Comparison of ENCODE assay signal across 8 cellular contexts in the genomic region with DNA sequence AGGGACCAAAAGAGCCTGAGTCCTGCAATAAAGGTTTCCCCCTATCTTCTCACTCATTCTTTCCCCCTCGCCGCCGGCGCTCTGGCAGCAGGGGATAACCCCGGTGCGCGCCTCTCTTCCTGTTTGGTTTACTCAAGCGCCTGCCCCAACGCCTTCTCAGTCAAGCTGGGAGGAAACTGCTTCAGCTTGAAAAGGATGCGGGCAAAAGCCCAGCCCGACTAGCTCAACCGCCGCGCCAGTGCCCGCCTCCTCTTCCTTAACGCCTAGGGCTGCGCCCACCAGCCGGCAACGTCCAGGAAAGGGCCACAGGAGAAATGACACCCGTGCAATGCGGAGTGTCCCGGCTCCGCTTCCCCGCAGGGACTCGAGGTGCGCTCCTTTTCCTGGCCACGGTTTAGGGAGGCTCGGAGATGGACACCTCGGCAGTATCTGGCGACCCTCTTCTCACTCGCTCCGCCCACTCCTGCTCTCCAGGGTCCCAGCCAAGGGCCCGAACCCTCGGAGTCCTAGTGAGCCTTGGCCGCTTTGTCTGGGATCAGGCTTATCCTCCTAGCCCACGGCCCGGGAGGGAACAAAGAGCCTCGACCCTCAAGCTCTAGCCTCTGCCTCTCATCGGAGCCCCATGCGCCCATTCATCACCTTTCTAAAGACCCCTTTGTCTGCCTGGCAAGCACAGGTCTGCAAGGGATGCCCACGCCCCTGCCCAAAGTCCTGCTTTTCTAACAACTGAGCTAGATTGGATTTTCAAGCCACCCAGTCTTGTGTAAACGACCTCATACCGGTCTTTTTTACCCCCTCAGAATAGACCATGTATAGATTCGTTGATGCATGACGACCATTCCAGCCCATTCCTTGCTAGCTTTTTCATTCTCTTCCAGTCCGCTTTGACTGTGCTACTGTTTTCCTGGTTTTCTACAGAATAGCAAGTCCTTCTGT. TPM values are rescaled to one million over a fixed set of nuclear protein-coding genes. Genes with fewer than 3 reads are reported as not detected.
A peak's percentile ranks its signal among the peaks of the same experiment; 100 is the strongest.
DNase-seq lines count a peak whose midpoint lies in the region; ATAC-seq and TF ChIP-seq lines count a peak whose summit lies in the region.

No MANE protein-coding gene starts in this region.

- 0 to 1% methylated on average over 33 to 44 of the region's 46 CpGs for WGBS in tibial nerve, 2 donors

- H3K4me2 ChIP-seq in parathyroid adenoma (ENCODE audit: low read length), result peak overlapping the region; percentile 56

- no peak for TF ChIP-seq CTCF in HL-60 (IDR thresholded peaks at IDR 0.05; ENCODE audit: insufficient read depth, low read length)
- no peak for TF ChIP-seq CTCF in Peyer's patch (IDR thresholded peaks at IDR 0.05)
- no peak for TF ChIP-seq CTCF in parathyroid adenoma (IDR thresholded peaks at IDR 0.05)
- no peak for TF ChIP-seq CTCF in tibial nerve (IDR thresholded peaks at IDR 0.05)

- H3K9me3 Mint-ChIP-seq in CD4-positive, CD25-positive, alpha-beta regulatory T cell, result no peaks in the 10 kb centered on the region
- H3K9me3 Mint-ChIP-seq in activated T-helper 2 cell treated with anti-CD3 and anti-CD28 coated beads, Interferon-gamma antibody, Interleukin-2, Interleukin-4, amounts not matched to agents 10 μg/mL and 5 μg/mL and 100 μg/mL, durations not matched to agents 14 hours and 24 hours and 36 hours, result peaks cover 5% of the 10 kb centered on the region

- H3K4me3 Mint-ChIP-seq in CD4-positive, CD25-positive, alpha-beta regulatory T cell, result peak overlapping the region; percentile 96 to 99 (median 98)
- H3K4me3 Mint-ChIP-seq in activated T-helper 2 cell treated with anti-CD3 and anti-CD28 coated beads, Interferon-gamma antibody, Interleukin-2, Interleukin-4, amounts not matched to agents 10 μg/mL and 5 μg/mL and 100 μg/mL, durations not matched to agents 14 hours and 24 hours and 36 hours (ENCODE audit: low read depth), result peak overlapping the region; percentile 97

- peak; percentile 83 to 96 (median 86) for DNase-seq in CD4-positive, CD25-positive, alpha-beta regulatory T cell
- peak in 1 of 2 experiments; percentile 88 for DNase-seq in HL-60 (ENCODE audit: low read depth in 1 of 2, low spot score in 1 of 2)
- DNase-seq in Peyer's patch, result peak; percentile 67 to 95 (median 91)
- peak; percentile 91 for DNase-seq in activated T-helper 2 cell treated with anti-CD3 and anti-CD28 coated beads, Interferon-gamma antibody, Interleukin-2, Interleukin-4, amounts not matched to agents 10 μg/mL and 5 μg/mL and 100 μg/mL, durations not matched to agents 14 hours and 24 hours and 36 hours (ENCODE audit: low spot score)
- peak; percentile 69 for DNase-seq in glomerular visceral epithelial cell (ENCODE audit: extremely low spot score)
- peak; percentile 36 to 46 for DNase-seq in tibial nerve (ENCODE audit: low spot score in 2 of 2)

- peaks cover 60% of the 10 kb centered on the region for H3K4me1 ChIP-seq in CD4-positive, CD25-positive, alpha-beta regulatory T cell (ENCODE audit: control insufficient read depth, insufficient read depth, low read length, poor library complexity, severe bottlenecking)
- H3K4me1 ChIP-seq in Peyer's patch (peaks cover 0 to 6% (median 0%) of the 10 kb centered on the region in 4 donors), parathyroid adenoma (no peaks in the 10 kb centered on the region), tibial nerve (peaks cover 0 to 27% (median 1%) of the 10 kb centered on the region in 4 donors)

- H2AFZ ChIP-seq in parathyroid adenoma, result peak overlapping the region; percentile 35

- no peak overlapping the region for H3K9ac ChIP-seq in parathyroid adenoma

- H3K27ac ChIP-seq in CD4-positive, CD25-positive, alpha-beta regulatory T cell (ENCODE audit: insufficient read depth, low read length, poor library complexity, severe bottlenecking), result peak overlapping the region; percentile 92
- H3K27ac ChIP-seq in HL-60 (replicated peaks) (peak overlapping the region; percentile 91), Peyer's patch (peak overlapping the region; percentile 66 to 92 (median 84)), parathyroid adenoma (peak overlapping the region; percentile 71), tibial nerve (peak overlapping the region; percentile 16 to 84 (median 80))

- H3K27ac Mint-ChIP-seq in CD4-positive, CD25-positive, alpha-beta regulatory T cell, result peak overlapping the region; percentile 93 to 98 (median 97)
- peak overlapping the region; percentile 97 for H3K27ac Mint-ChIP-seq in activated T-helper 2 cell treated with anti-CD3 and anti-CD28 coated beads, Interferon-gamma antibody, Interleukin-2, Interleukin-4, amounts not matched to agents 10 μg/mL and 5 μg/mL and 100 μg/mL, durations not matched to agents 14 hours and 24 hours and 36 hours

- ATAC-seq in CD4-positive, CD25-positive, alpha-beta regulatory T cell (ENCODE audit: low read depth in 2 of 2), result peak; percentile 55 to 57
- peak; percentile 38 for ATAC-seq in GM19452 (IDR thresholded peaks at IDR 0.05; ENCODE audit: unreplicated experiment)

- peak in 1 of 2 donors; percentile 6 for TF ChIP-seq EP300 in tibial nerve (IDR thresholded peaks at IDR 0.05)

- TF ChIP-seq POLR2A in Peyer's patch (IDR thresholded peaks at IDR 0.05) (peak in 1 of 2 donors; percentile 28), tibial nerve (IDR thresholded peaks at IDR 0.05) (peak in 1 of 2 donors; percentile 7)

- peak overlapping the region; percentile 99 for H3K4me3 ChIP-seq in CD4-positive, CD25-positive, alpha-beta regulatory T cell (ENCODE audit: low read depth, low read length)
- H3K4me3 ChIP-seq in HL-60 (replicated peaks; ENCODE audit: insufficient read depth, low read length) (peak overlapping the region; percentile 78), Peyer's patch (peak overlapping the region; percentile 47 to 63 (median 52)), parathyroid adenoma (ENCODE audit: low read depth, low read length) (peak overlapping the region; percentile 52), tibial nerve (peak overlapping the region; percentile 26 to 63 (median 42))

- H3K27me3 ChIP-seq in CD4-positive, CD25-positive, alpha-beta regulatory T cell (ENCODE audit: control insufficient read depth, insufficient read depth, low read length), result no peaks in the 10 kb centered on the region
- H3K27me3 ChIP-seq in HL-60 (ENCODE audit: insufficient read depth, poor library complexity, severe bottlenecking) (no peaks in the 10 kb centered on the region), Peyer's patch (no peaks in the 10 kb centered on the region), parathyroid adenoma (ENCODE audit: control insufficient read depth, insufficient read depth, low read length) (no peaks in the 10 kb centered on the region), tibial nerve (peaks cover 0 to 5% of the 10 kb centered on the region in 2 donors)

- H3K27me3 Mint-ChIP-seq in CD4-positive, CD25-positive, alpha-beta regulatory T cell, result peaks cover 8% of the 10 kb centered on the region
- no peaks in the 10 kb centered on the region for H3K27me3 Mint-ChIP-seq in activated T-helper 2 cell treated with anti-CD3 and anti-CD28 coated beads, Interferon-gamma antibody, Interleukin-2, Interleukin-4, amounts not matched to agents 10 μg/mL and 5 μg/mL and 100 μg/mL, durations not matched to agents 14 hours and 24 hours and 36 hours (ENCODE audit: low read depth)

- intact Hi-C loops in activated T-helper 2 cell treated with anti-CD3 and anti-CD28 coated beads, Interferon-gamma antibody, Interleukin-2, Interleukin-4, amounts not matched to agents 10 μg/mL and 5 μg/mL and 100 μg/mL, durations not matched to agents 14 hours and 24 hours and 36 hours (cut with micrococcal nuclease), result loop anchor here (1.0 to 5.0 kb wide), 10 partner anchors 11 to 1972 kb away; a partner anchor contains a TSS

- peaks cover 17 to 59% (median 48%) of the 10 kb centered on the region in 4 donors for H3K4me1 Mint-ChIP-seq in CD4-positive, CD25-positive, alpha-beta regulatory T cell
- peaks cover 38% of the 10 kb centered on the region for H3K4me1 Mint-ChIP-seq in activated T-helper 2 cell treated with anti-CD3 and anti-CD28 coated beads, Interferon-gamma antibody, Interleukin-2, Interleukin-4, amounts not matched to agents 10 μg/mL and 5 μg/mL and 100 μg/mL, durations not matched to agents 14 hours and 24 hours and 36 hours (ENCODE audit: low read depth)

- no peaks in the 10 kb centered on the region for H3K9me3 ChIP-seq in CD4-positive, CD25-positive, alpha-beta regulatory T cell (ENCODE audit: control insufficient read depth in 2 of 2, low read length in 2 of 2)
- H3K9me3 ChIP-seq in Peyer's patch, result no peaks in the 10 kb centered on the region
- H3K9me3 ChIP-seq in parathyroid adenoma (ENCODE audit: control insufficient read depth, low read length), result no peaks in the 10 kb centered on the region
- no peaks in the 10 kb centered on the region for H3K9me3 ChIP-seq in tibial nerve

- H3K79me2 ChIP-seq in parathyroid adenoma, result no peaks in the 10 kb centered on the region

- H3K36me3 Mint-ChIP-seq in CD4-positive, CD25-positive, alpha-beta regulatory T cell, result peaks cover 6% of the 10 kb centered on the region
- H3K36me3 Mint-ChIP-seq in activated T-helper 2 cell treated with anti-CD3 and anti-CD28 coated beads, Interferon-gamma antibody, Interleukin-2, Interleukin-4, amounts not matched to agents 10 μg/mL and 5 μg/mL and 100 μg/mL, durations not matched to agents 14 hours and 24 hours and 36 hours (ENCODE audit: low read depth), result peaks cover 52% of the 10 kb centered on the region

- H3K36me3 ChIP-seq in CD4-positive, CD25-positive, alpha-beta regulatory T cell (ENCODE audit: control insufficient read depth, insufficient read depth, low read length), result peaks cover 2% of the 10 kb centered on the region
- H3K36me3 ChIP-seq in Peyer's patch (no peaks in the 10 kb centered on the region), parathyroid adenoma (ENCODE audit: control insufficient read depth, insufficient read depth, low read length) (no peaks in the 10 kb centered on the region), tibial nerve (no peaks in the 10 kb centered on the region)

RNA-seq across cellular contexts. Expression of a gene that starts 2.0 kb away (rescaled TPM):
- total RNA-seq in CD4-positive, CD25-positive, alpha-beta regulatory T cell, result 55.2 TPM
- polyA plus RNA-seq in CD4-positive, CD25-positive, alpha-beta regulatory T cell, result 10 to 100 TPM; 18.8 to 34.2 (median 25.3) TPM
- total RNA-seq in Peyer's patch (10 to 100 TPM in 1 of 4 donors, 1 to 10 TPM in 3; 1.1 to 27.2 (median 3.0) TPM), tibial nerve (1 to 10 TPM; 1.8 to 5.7 (median 3.5) TPM)
- total RNA-seq in activated T-helper 2 cell treated with anti-CD3 and anti-CD28 coated beads, Interferon-gamma antibody, Interleukin-2, Interleukin-4, amounts not matched to agents 10 μg/mL and 5 μg/mL and 100 μg/mL, durations not matched to agents 14 hours and 24 hours and 36 hours, result 79.1 and 82.3 TPM in 2 replicates

Comparison
In these comparisons a context has a peak if more than half of its experiments do, and no peak if none do; other contexts are left out.
1. H3K4me3 ChIP-seq: peak in every context shown above with its lines; median percentile 99 in CD4-positive, CD25-positive, alpha-beta regulatory T cell; 78 in HL-60; 52 in Peyer's patch; 52 in parathyroid adenoma; 42 in tibial nerve.